ENCODE assay signal across 12 cellular contexts in genomic region chr5:65061250-65061973, GRCh38.
DNase-seq lines count a peak whose midpoint lies in the region; ATAC-seq and TF ChIP-seq lines count a peak whose summit lies in the region.
"Had no signal": no experiment of that assay in that cellular context is flagged by ENCODE, and none has a peak within 500 bp of the region (broad histone marks: within the 10 kb centered on the region; RNA-seq: fewer than 3 reads in every experiment).

No MANE protein-coding gene starts in this region.

- TF ChIP-seq CTCF in GM20000 (IDR thresholded peaks at IDR 0.05; ENCODE audit: extremely low read depth, missing control alignments): no peak

- H3K4me1 ChIP-seq in BLaER1 treated with 17β-estradiol and CSF1 and Interleukin-3, amounts not matched to agents 10 nM and 100 nM: peaks cover 13 to 57% (median 48%) of the 10 kb centered on the region in 10 experiments
- H3K4me1 ChIP-seq: right lobe of liver had no signal

- ATAC-seq in GM19372 (IDR thresholded peaks at IDR 0.05; ENCODE audit: low read depth, unreplicated experiment): peak; percentile 63
- peak; percentile 60 for ATAC-seq in HG02870 (IDR thresholded peaks at IDR 0.05; ENCODE audit: unreplicated experiment)
- ATAC-seq: right lobe of liver; stimulated activated effector memory CD8-positive, alpha-beta T cell treated with anti-CD3 and anti-CD28 coated beads, Interleukin-12 subunit alpha, Interleukin-12 subunit beta, amount 100 ng/mL, for 72 hours had no signal

- peak overlapping the region in 6 of 11 experiments; percentile 25 to 68 (median 48); a peak in 9 of 22 replicates for H3K27ac ChIP-seq in BLaER1 treated with 17β-estradiol and CSF1 and Interleukin-3, amounts not matched to agents 10 nM and 100 nM
- H3K27ac ChIP-seq in KOPT-K1 (ENCODE audit: low read depth, low read length, poor library complexity, severe bottlenecking): peak overlapping the region; percentile 14
- H3K27ac ChIP-seq: esophagus squamous epithelium, right lobe of liver had no signal

- peak overlapping the region in 4 of 11 experiments; percentile 24 to 51 (median 32); a peak in 5 of 22 replicates for H3K9ac ChIP-seq in BLaER1 treated with 17β-estradiol and CSF1 and Interleukin-3, amounts not matched to agents 10 nM and 100 nM

- peaks cover 0 to 23% (median 0%) of the 10 kb centered on the region in 11 experiments; a peak in 4 of 22 replicates for H3K27me3 ChIP-seq in BLaER1 treated with 17β-estradiol and CSF1 and Interleukin-3, amounts not matched to agents 10 nM and 100 nM
- H3K27me3 ChIP-seq: esophagus squamous epithelium, right lobe of liver had no signal

- H3K4me2 ChIP-seq in BLaER1 treated with 17β-estradiol and CSF1 and Interleukin-3, amounts not matched to agents 10 nM and 100 nM: peak overlapping the region; percentile 24 to 86 (median 75); a peak in 20 of 22 replicates

- DNase-seq in GM20000 (ENCODE audit: low spot score): no peak
- no peak for DNase-seq in NCI-H2227 (lab: John Stamatoyannopoulos, UW; ENCODE audit: unreplicated experiment)
- DNase-seq in NCI-H2029 treated with DMSO at 0.1 percent for 48 hours (lab: John Stamatoyannopoulos, UW): no peak
- DNase-seq in DMS114 treated with DMSO at 0.1 percent for 48 hours (lab: John Stamatoyannopoulos, UW; ENCODE audit: unreplicated experiment): no peak
- DNase-seq: esophagus squamous epithelium, left ventricle myocardium inferior, right lobe of liver had no signal

- no peaks in the 10 kb centered on the region for H3K36me3 ChIP-seq in BLaER1 treated with 17β-estradiol and CSF1 and Interleukin-3, amounts not matched to agents 10 nM and 100 nM
- no peaks in the 10 kb centered on the region for H3K36me3 ChIP-seq in KOPT-K1 (ENCODE audit: insufficient read depth, low read length)
- H3K36me3 ChIP-seq: esophagus squamous epithelium, left ventricle myocardium inferior, right lobe of liver had no signal

- no peaks in the 10 kb centered on the region for H4K20me1 ChIP-seq in BLaER1 treated with 17β-estradiol and CSF1 and Interleukin-3, amounts not matched to agents 10 nM and 100 nM

- H3K4me3 ChIP-seq in BLaER1 treated with 17β-estradiol and CSF1 and Interleukin-3, amounts not matched to agents 10 nM and 100 nM: no peak overlapping the region
- H3K4me3 ChIP-seq: esophagus squamous epithelium, left ventricle myocardium inferior, right lobe of liver had no signal

- H3K9me3 ChIP-seq in BLaER1 treated with 17β-estradiol and CSF1 and Interleukin-3, amounts not matched to agents 10 nM and 100 nM (replicated peaks in 1 of 11): peaks cover 11 to 37% (median 15%) of the 10 kb centered on the region in 11 experiments; a peak in 16 of 22 replicates
- H3K9me3 ChIP-seq in KOPT-K1 (ENCODE audit: insufficient read depth, low read length, poor library complexity, severe bottlenecking): no peaks in the 10 kb centered on the region
- H3K9me3 ChIP-seq: esophagus squamous epithelium, left ventricle myocardium inferior, right lobe of liver had no signal
